Comparison of ENCODE assay signal across 25 cellular contexts in genomic region chr2:32074161-32074506, GRCh38. TPM values are rescaled to one million over a fixed set of nuclear protein-coding genes. Genes with fewer than 3 reads are reported as not detected.
DNase-seq lines count a peak whose midpoint lies in the region; ATAC-seq and TF ChIP-seq lines count a peak whose summit lies in the region.
"Had no signal": no experiment of that assay in that cellular context is flagged by ENCODE, and none has a peak within 500 bp of the region (broad histone marks: within the 10 kb centered on the region; RNA-seq: fewer than 3 reads in every experiment).

No MANE protein-coding gene starts in this region.

- no peak overlapping the region for H3K4me3 ChIP-seq in cardiac muscle cell
- H3K4me3 ChIP-seq in stomach: no peak overlapping the region
- H3K4me3 ChIP-seq: GM23248, HAP-1 had no signal

- H3K9me3 Mint-ChIP-seq in nephron: no peaks in the 10 kb centered on the region
- no peaks in the 10 kb centered on the region for H3K9me3 Mint-ChIP-seq in stimulated activated memory B cell treated with anti-CD40 and anti-IgM and Interleukin-4, amounts not matched to agents 10 μg/mL and 1 μg/mL and 100 μg/mL, for 72 hours
- H3K9me3 Mint-ChIP-seq: CD14-positive monocyte, HFFc6, IgD-negative memory B cell had no signal

- peaks cover 23% of the 10 kb centered on the region for H3K36me3 Mint-ChIP-seq in nephron (ENCODE audit: low read depth)
- peaks cover 13% of the 10 kb centered on the region for H3K36me3 Mint-ChIP-seq in stimulated activated memory B cell treated with anti-CD40 and anti-IgM and Interleukin-4, amounts not matched to agents 10 μg/mL and 1 μg/mL and 100 μg/mL, for 72 hours

- peak overlapping the region; percentile 20 to 85 (median 24) for H3K27ac Mint-ChIP-seq in nephron
- H3K27ac Mint-ChIP-seq in stimulated activated memory B cell treated with anti-CD40 and anti-IgM and Interleukin-4, amounts not matched to agents 10 μg/mL and 1 μg/mL and 100 μg/mL, for 72 hours: peak overlapping the region; percentile 12
- H3K27ac Mint-ChIP-seq: HFFc6 had no signal

- peak overlapping the region; percentile 44 for H3K27ac ChIP-seq in cardiac muscle cell
- no peak overlapping the region for H3K27ac ChIP-seq in stomach
- H3K27ac ChIP-seq: 22Rv1, GM23248, KMS-11 had no signal

- DNase-seq in cardiac muscle cell (ENCODE audit: low read depth in 1 of 2, low spot score in 1 of 2) (no peak), Right ventricle myocardium superior (no peak), left colon (no peak), stomach (no peak), DMS79 treated with DMSO at 0.1 percent for 48 hours (lab: John Stamatoyannopoulos, UW) (no peak)
- no peak for DNase-seq in NK-92 treated with Interleukin-12 subunit alpha and Interleukin-12 subunit beta, amount 100 ng/mL, for 24 hours (lab: John Stamatoyannopoulos, UW)
- DNase-seq: BE2C, GM23248, HFFc6, NCI-H1048, NCI-H1417, NCI-H1694, NCI-H2029 treated with DMSO at 0.1 percent for 48 hours, NCI-H446 treated with DMSO at 0.1 percent for 48 hours, NCI-H526, SIG-M5, SK-N-SH had no signal

- no peak for TF ChIP-seq EP300 in stomach (IDR thresholded peaks at IDR 0.05)

- no peaks in the 10 kb centered on the region for H3K4me1 ChIP-seq in cardiac muscle cell (ENCODE audit: low read depth)
- peaks cover 0 to 6% (median 0%) of the 10 kb centered on the region in 4 donors for H3K4me1 ChIP-seq in stomach
- H3K4me1 ChIP-seq: BE2C, HAP-1 had no signal

- no peak overlapping the region for H3K4me3 Mint-ChIP-seq in nephron
- H3K4me3 Mint-ChIP-seq in stimulated activated memory B cell treated with anti-CD40 and anti-IgM and Interleukin-4, amounts not matched to agents 10 μg/mL and 1 μg/mL and 100 μg/mL, for 72 hours: no peak overlapping the region
- H3K4me3 Mint-ChIP-seq: CD14-positive monocyte, HFFc6 had no signal

- H3K9me3 ChIP-seq in cardiac muscle cell (ENCODE audit: low read depth) (no peaks in the 10 kb centered on the region), stomach (no peaks in the 10 kb centered on the region)
- H3K9me3 ChIP-seq: BE2C, HAP-1, SK-N-SH had no signal

- no peak for TF ChIP-seq POLR2A in stomach (IDR thresholded peaks at IDR 0.05)

- no peak for ATAC-seq in Right ventricle myocardium superior (ENCODE audit: poor library complexity)
- peak; percentile 14 for ATAC-seq in left colon
- no peak for ATAC-seq in stimulated activated memory B cell treated with anti-CD40 and anti-IgM and Interleukin-4, amounts not matched to agents 10 μg/mL and 1 μg/mL and 100 μg/mL, for 72 hours
- ATAC-seq: Panc1 had no signal

- H3K27me3 ChIP-seq in cardiac muscle cell (no peaks in the 10 kb centered on the region), stomach (no peaks in the 10 kb centered on the region)
- H3K27me3 ChIP-seq: BE2C had no signal

- TF ChIP-seq CTCF in cardiac muscle cell (IDR thresholded peaks at IDR 0.05; ENCODE audit: low read depth, low read length) (no peak), nephron (IDR thresholded peaks at IDR 0.05; ENCODE audit: unreplicated experiment in 3 of 3) (no peak), stomach (IDR thresholded peaks at IDR 0.05) (no peak)

- peaks cover 15% of the 10 kb centered on the region for H3K4me1 Mint-ChIP-seq in nephron
- H3K4me1 Mint-ChIP-seq in stimulated activated memory B cell treated with anti-CD40 and anti-IgM and Interleukin-4, amounts not matched to agents 10 μg/mL and 1 μg/mL and 100 μg/mL, for 72 hours: peaks cover 34% of the 10 kb centered on the region

- peaks cover 6% of the 10 kb centered on the region for H3K36me3 ChIP-seq in cardiac muscle cell
- peaks cover 0 to 13% (median 2%) of the 10 kb centered on the region in 4 donors for H3K36me3 ChIP-seq in stomach
- H3K36me3 ChIP-seq: BE2C, HAP-1 had no signal

- no peaks in the 10 kb centered on the region for H3K27me3 Mint-ChIP-seq in nephron (ENCODE audit: low read depth)
- no peaks in the 10 kb centered on the region for H3K27me3 Mint-ChIP-seq in stimulated activated memory B cell treated with anti-CD40 and anti-IgM and Interleukin-4, amounts not matched to agents 10 μg/mL and 1 μg/mL and 100 μg/mL, for 72 hours
- H3K27me3 Mint-ChIP-seq: IgD-negative memory B cell had no signal

- intact Hi-C loops in Right ventricle myocardium superior (cut with DNase I): no loop called here
- intact Hi-C loops in left colon (cut with DNase I, micrococcal nuclease): no loop called here
- intact Hi-C loops in stomach (cut with DNase I; ENCODE audit: low total_unique reads): no loop called here

- WGBS in stomach, 5 donors: 70 to 82% (median 77%) methylated on average over 2 of the region's 2 CpGs

RNA-seq across cellular contexts. Expression of gene SPAST, which starts 10.8 kb away (rescaled TPM):
- total RNA-seq in cardiac muscle cell (21.8 and 23.0 TPM in 2 replicates), Right ventricle myocardium superior (10.7 TPM), left colon (10 to 100 TPM; 18.6 TPM), stomach (10 to 100 TPM in 4 of 5 donors, 1 to 10 TPM in 1; 2.2 to 33.8 (median 23.0) TPM)
- polyA plus RNA-seq in cardiac muscle cell (10.9 and 12.7 TPM in 2 replicates), stomach (1 to 10 TPM; 2.4 to 3.1 (median 2.6) TPM)

RNA-seq across cellular contexts. Expression of gene DPY30, which starts 34.5 kb away (rescaled TPM):
- total RNA-seq in cardiac muscle cell (43.0 and 56.2 TPM in 2 replicates), Right ventricle myocardium superior (42.3 TPM), left colon (10 to 100 TPM; 40.5 to 50.8 TPM), stomach (10 to 100 TPM in 3 of 5 donors, 1 to 10 TPM in 2; 5.3 to 62.7 (median 26.6) TPM)
- polyA plus RNA-seq in cardiac muscle cell (143 and 169 TPM in 2 replicates), stomach (100 to 1,000 TPM in 1 of 3 donors, 10 to 100 TPM in 2; 94.9 to 127 (median 96.5) TPM)
